In the genomic region with DNA sequence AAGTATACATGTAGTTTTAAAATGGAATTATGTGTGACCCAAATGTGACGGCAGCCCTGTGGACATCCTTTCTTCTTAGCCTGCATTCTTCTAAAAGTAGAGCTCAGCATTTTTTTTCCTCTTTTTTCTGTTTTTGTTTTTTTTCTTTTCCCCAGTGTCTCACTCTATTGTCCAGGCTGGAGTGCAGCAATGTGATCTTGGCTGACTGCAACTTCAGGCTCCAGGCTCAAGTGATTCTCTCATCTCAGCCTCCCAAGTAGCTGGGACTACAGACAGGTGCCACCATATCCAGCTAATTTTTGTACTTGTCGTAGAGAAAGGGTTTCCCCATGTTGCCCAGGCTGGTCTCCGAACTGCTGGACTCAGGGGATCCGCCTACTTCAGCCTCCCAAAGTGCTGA, we compare ENCODE assay signal across 18 cellular contexts.
"Had no signal": no experiment of that assay in that cellular context is flagged by ENCODE, and none has a peak within 500 bp of the region (broad histone marks: within the 10 kb centered on the region; RNA-seq: fewer than 3 reads in every experiment).

No MANE protein-coding gene starts in this region.

- ATAC-seq: esophagus mucosa; heart left ventricle; left colon; left ventricle myocardium superior; naive thymus-derived CD4-positive, alpha-beta T cell; psoas muscle; sciatic nerve had no signal

- H3K27ac ChIP-seq: colonic mucosa, heart left ventricle, neutrophil, psoas muscle, skin epidermis, suprapubic skin, thyroid gland had no signal

- DNase-seq: colonic mucosa; effector CD8-positive, alpha-beta T cell; heart left ventricle; hypothalamus; left colon; left ventricle myocardium superior; naive thymus-derived CD4-positive, alpha-beta T cell; nephron progenitor cell; psoas muscle; retina; thyroid gland had no signal

- H3K9me3 ChIP-seq: colonic mucosa, neutrophil, psoas muscle, thyroid gland had no signal

- H3K4me3 ChIP-seq: colonic mucosa, heart left ventricle, lung, psoas muscle, skin epidermis, suprapubic skin, thyroid gland had no signal

- H3K27ac Mint-ChIP-seq: naive thymus-derived CD4-positive, alpha-beta T cell; nephron progenitor cell; type B pancreatic cell had no signal

- H3K4me3 Mint-ChIP-seq: naive thymus-derived CD4-positive, alpha-beta T cell; nephron progenitor cell; type B pancreatic cell had no signal

- H3K27me3 ChIP-seq: colonic mucosa, heart left ventricle, neutrophil, suprapubic skin, thyroid gland had no signal

- H3K4me1 ChIP-seq: colonic mucosa, heart left ventricle, psoas muscle, suprapubic skin, thyroid gland had no signal

- H3K27me3 Mint-ChIP-seq: naive thymus-derived CD4-positive, alpha-beta T cell; type B pancreatic cell had no signal

- H3K36me3 ChIP-seq: colonic mucosa, heart left ventricle, neutrophil, suprapubic skin, thyroid gland had no signal

- H3K4me1 Mint-ChIP-seq: naive thymus-derived CD4-positive, alpha-beta T cell had no signal
